Comparison of ENCODE assay signal across 1 cellular context in genomic region chr17:49111934-49112333, GRCh38.
TF ChIP-seq lines count a peak whose summit lies in the region.

No MANE protein-coding gene starts in this region.

TF ChIP-seq in K562, 482 proteins besides CTCF, POLR2A, EP300 and RAD21 (continued from another document and continues in another):
- TF ChIP-seq CEBPG (CRISPR knock-in tag; IDR thresholded peaks at IDR 0.05) (peak; percentile 63), CEBPG (tag; conservative IDR thresholded peaks at IDR 0.05 in 1 of 2, IDR thresholded peaks at IDR 0.05 in 1 of 2) (peak; percentile 60 to 95), PRPF4 (IDR thresholded peaks at IDR 0.05; ENCODE audit: insufficient read depth, low read depth, low read length, poor library complexity, severe bottlenecking) (no peak), ZBTB2 (IDR thresholded peaks at IDR 0.05) (no peak), NR2C2 (CRISPR knock-in tag; IDR thresholded peaks at IDR 0.05) (no peak), NR2C2 (tag; IDR thresholded peaks at IDR 0.05) (peak; percentile 30; the same call in 1 of the 2 replicates), ZBTB7A (IDR thresholded peaks at IDR 0.05; ENCODE audit: borderline replicate concordance, control insufficient read depth, low read depth, low read length) (no peak), RFX7 (CRISPR knock-in tag; IDR thresholded peaks at IDR 0.05) (no peak), ZNF197 (CRISPR knock-in tag; IDR thresholded peaks at IDR 0.05; ENCODE audit: low read depth) (no peak), RBFOX2 (IDR thresholded peaks at IDR 0.05; ENCODE audit: low read depth, low read length) (no peak), ATF4 (CRISPR knock-in tag; IDR thresholded peaks at IDR 0.05) (peak; percentile 58; the same call in 1 of the 2 replicates), FOXO4 (CRISPR knock-in tag; IDR thresholded peaks at IDR 0.05) (no peak), SRSF1 (IDR thresholded peaks at IDR 0.05; ENCODE audit: low read depth, low read length) (no peak), GTF2F1 (IDR thresholded peaks at IDR 0.05; ENCODE audit: low read depth, low read length) (no peak), TAL1 (IDR thresholded peaks at IDR 0.05) (no peak), KAT7 (CRISPR knock-in tag; IDR thresholded peaks at IDR 0.05; ENCODE audit: borderline replicate concordance) (no peak), CCAR2 (IDR thresholded peaks at IDR 0.05; ENCODE audit: low read depth, low read length) (no peak), ZNF584 (CRISPR knock-in tag; IDR thresholded peaks at IDR 0.05; ENCODE audit: low read depth) (peak; percentile 60), KHSRP (IDR thresholded peaks at IDR 0.05) (no peak), SMAD4 (CRISPR knock-in tag; conservative IDR thresholded peaks at IDR 0.05) (0 out of 2 replicates have a peak, but pooled peaks have one; percentile 44), TSC22D4 (tag; IDR thresholded peaks at IDR 0.05) (no peak), CTBP1 (IDR thresholded peaks at IDR 0.05; ENCODE audit: borderline replicate concordance) (no peak), CREB3 (tag; conservative IDR thresholded peaks at IDR 0.05; ENCODE audit: low read depth) (no peak), ESRRA (IDR thresholded peaks at IDR 0.05; ENCODE audit: borderline replicate concordance, low read depth) (no peak), SFPQ (IDR thresholded peaks at IDR 0.05; ENCODE audit: low read depth, low read length) (no peak), ZNF165 (CRISPR knock-in tag; IDR thresholded peaks at IDR 0.05; ENCODE audit: borderline replicate concordance) (no peak), NFRKB (IDR thresholded peaks at IDR 0.05; ENCODE audit: low read depth) (no peak), TCF3 (CRISPR knock-in tag; IDR thresholded peaks at IDR 0.05) (no peak), ZNF518B (CRISPR knock-in tag; IDR thresholded peaks at IDR 0.05) (no peak), BACH1 (tag; IDR thresholded peaks at IDR 0.05) (0 out of 2 replicates have a peak, but pooled peaks have one; percentile 51), MGA (IDR thresholded peaks at IDR 0.05) (peak; percentile 69), EP400 (IDR thresholded peaks at IDR 0.05) (peak; percentile 35; the same call in 1 of the 2 replicates), HEY1 (CRISPR knock-in tag; IDR thresholded peaks at IDR 0.05; ENCODE audit: borderline replicate concordance) (no peak), ZFP1 (CRISPR knock-in tag; IDR thresholded peaks at IDR 0.05) (no peak), ATF3 (IDR thresholded peaks at IDR 0.05) (peak; percentile 39; the same call in 1 of the 2 replicates), ATF3 (CRISPR knock-in tag; conservative IDR thresholded peaks at IDR 0.05) (no peak)
